26 cellular contexts compared by ENCODE assay signal in genomic region chr13:78443839-78444238, GRCh38.
"Had no signal": no experiment of that assay in that cellular context is flagged by ENCODE, and none has a peak within 500 bp of the region (broad histone marks: within the 10 kb centered on the region; RNA-seq: fewer than 3 reads in every experiment).

No MANE protein-coding gene starts in this region.

- H3K9me3 ChIP-seq: stomach, suprapubic skin, testis, thoracic aorta, thyroid gland, tibial artery, tibial nerve, transverse colon, upper lobe of left lung, upper lobe of right lung, uterus, vagina had no signal

- ATAC-seq: stimulated activated effector memory CD8-positive, alpha-beta T cell treated with anti-CD3 and anti-CD28 coated beads, Interleukin-12 subunit alpha, Interleukin-12 subunit beta, amount 100 ng/mL, for 72 hours; stimulated activated memory B cell treated with anti-CD40 and anti-IgM and Interleukin-4, amounts not matched to agents 10 μg/mL and 1 μg/mL and 100 μg/mL, for 72 hours; stimulated activated naive B cell treated with anti-CD40 and anti-IgM and Interleukin-4, amounts not matched to agents 10 μg/mL and 1 μg/mL and 100 μg/mL, for 72 hours; stimulated activated naive CD8-positive, alpha-beta T cell treated with anti-CD3 and anti-CD28 coated beads, Interleukin-15, amount 100 ng/mL, for 72 hours; stimulated activated naive CD8-positive, alpha-beta T cell treated with anti-CD3 and anti-CD28 coated beads, Interleukin-15, Interleukin-2, amounts not matched to agents 100 U/mL and 50 U/mL, for 24 hours; upper lobe of right lung had no signal

- H3K4me3 ChIP-seq: stomach, suprapubic skin, testis, thoracic aorta, thyroid gland, tibial artery, tibial nerve, transverse colon, upper lobe of left lung, upper lobe of right lung, uterus, vagina had no signal

- H3K27ac ChIP-seq: stomach, suprapubic skin, testis, thoracic aorta, thyroid gland, tibial artery, tibial nerve, transverse colon, upper lobe of left lung, upper lobe of right lung, uterus, vagina had no signal

- H3K27me3 ChIP-seq: stomach, suprapubic skin, testis, thyroid gland, tibial artery, tibial nerve, transverse colon, upper lobe of left lung, upper lobe of right lung, uterus, vagina had no signal

- DNase-seq: stimulated activated CD4-positive, alpha-beta T cell treated with anti-CD3 and anti-CD28 coated beads, Interleukin-2, amount 100 ng/mL, for 48 hours; stimulated activated CD4-positive, alpha-beta T cell treated with anti-CD3 and anti-CD28 coated beads, Interleukin-4, amount 100 ng/mL, for 1 hour; stimulated activated CD4-positive, alpha-beta T cell treated with anti-CD3 and anti-CD28 coated beads, Interleukin-4, amount 100 ng/mL, for 4 hours; stimulated activated CD8-positive, alpha-beta memory T cell treated with anti-CD3 and anti-CD28 coated beads, Interleukin-4, amount 100 ng/mL, for 48 hours; stimulated activated naive B cell treated with anti-CD40 and anti-IgM and Interleukin-4, amounts not matched to agents 10 μg/mL and 1 μg/mL and 100 μg/mL, for 72 hours; stimulated activated naive CD4-positive, alpha-beta T cell; stimulated activated naive CD4-positive, alpha-beta T cell treated with Interleukin-2 at 50 U/mL for 16 hours; stimulated activated naive CD8-positive, alpha-beta T cell treated with anti-CD3 and anti-CD28 coated beads, Interleukin-15, amount 100 ng/mL, for 72 hours; stimulated activated naive CD8-positive, alpha-beta T cell treated with anti-CD3 and anti-CD28 coated beads, Interleukin-15, Interleukin-2, amounts not matched to agents 100 U/mL and 50 U/mL, for 24 hours; stomach; substantia nigra; testis; thyroid gland; tibial artery; transverse colon; trophoblast cell; upper lobe of left lung; upper lobe of right lung; uterus had no signal

- H3K4me1 ChIP-seq: stomach, suprapubic skin, testis, thyroid gland, tibial artery, tibial nerve, transverse colon, upper lobe of left lung, upper lobe of right lung, uterus, vagina had no signal

- FAIRE-seq: urothelium cell line had no signal

- H3K36me3 ChIP-seq: stomach, suprapubic skin, thoracic aorta, thyroid gland, tibial artery, tibial nerve, transverse colon, upper lobe of left lung, upper lobe of right lung, uterus, vagina had no signal
